In the genomic region with DNA sequence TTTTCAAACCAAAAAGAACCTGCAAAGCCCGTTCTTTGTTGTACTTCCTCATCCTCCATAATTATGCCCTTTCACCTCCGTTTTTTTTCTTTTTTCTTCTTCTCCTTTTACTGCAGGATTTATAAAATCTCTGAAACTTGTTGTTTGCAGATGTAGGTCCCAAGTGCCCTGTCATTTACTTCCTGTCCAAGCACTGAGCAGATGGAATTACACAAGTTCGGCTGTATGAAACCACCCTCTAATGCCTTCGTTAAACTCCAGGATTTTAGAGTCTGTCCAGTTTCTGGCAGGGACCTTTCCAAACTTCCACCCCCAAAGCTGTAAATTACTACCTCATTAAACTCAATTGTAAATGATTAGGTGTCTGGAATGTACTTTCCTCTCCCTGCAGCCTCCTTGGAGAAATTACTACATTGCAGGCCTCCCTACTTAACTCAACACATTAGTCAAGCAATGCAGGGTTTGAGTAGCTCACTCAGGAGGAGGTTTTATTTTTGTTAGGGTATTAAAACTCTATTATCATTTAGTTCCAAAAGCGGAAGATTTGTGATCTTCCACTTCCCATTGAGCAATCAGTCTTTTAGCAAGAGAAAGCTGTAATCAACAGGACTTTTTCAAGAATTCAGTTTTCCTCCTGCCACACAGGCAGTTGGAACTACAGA, we compare ENCODE assay signal across 1 cellular context.
TF ChIP-seq lines count a peak whose summit lies in the region.

No MANE protein-coding gene starts in this region.

TF ChIP-seq in GM23338, 12 proteins besides CTCF, POLR2A, EP300 and RAD21 (continued from another document):
- TF ChIP-seq, protein P1, sequence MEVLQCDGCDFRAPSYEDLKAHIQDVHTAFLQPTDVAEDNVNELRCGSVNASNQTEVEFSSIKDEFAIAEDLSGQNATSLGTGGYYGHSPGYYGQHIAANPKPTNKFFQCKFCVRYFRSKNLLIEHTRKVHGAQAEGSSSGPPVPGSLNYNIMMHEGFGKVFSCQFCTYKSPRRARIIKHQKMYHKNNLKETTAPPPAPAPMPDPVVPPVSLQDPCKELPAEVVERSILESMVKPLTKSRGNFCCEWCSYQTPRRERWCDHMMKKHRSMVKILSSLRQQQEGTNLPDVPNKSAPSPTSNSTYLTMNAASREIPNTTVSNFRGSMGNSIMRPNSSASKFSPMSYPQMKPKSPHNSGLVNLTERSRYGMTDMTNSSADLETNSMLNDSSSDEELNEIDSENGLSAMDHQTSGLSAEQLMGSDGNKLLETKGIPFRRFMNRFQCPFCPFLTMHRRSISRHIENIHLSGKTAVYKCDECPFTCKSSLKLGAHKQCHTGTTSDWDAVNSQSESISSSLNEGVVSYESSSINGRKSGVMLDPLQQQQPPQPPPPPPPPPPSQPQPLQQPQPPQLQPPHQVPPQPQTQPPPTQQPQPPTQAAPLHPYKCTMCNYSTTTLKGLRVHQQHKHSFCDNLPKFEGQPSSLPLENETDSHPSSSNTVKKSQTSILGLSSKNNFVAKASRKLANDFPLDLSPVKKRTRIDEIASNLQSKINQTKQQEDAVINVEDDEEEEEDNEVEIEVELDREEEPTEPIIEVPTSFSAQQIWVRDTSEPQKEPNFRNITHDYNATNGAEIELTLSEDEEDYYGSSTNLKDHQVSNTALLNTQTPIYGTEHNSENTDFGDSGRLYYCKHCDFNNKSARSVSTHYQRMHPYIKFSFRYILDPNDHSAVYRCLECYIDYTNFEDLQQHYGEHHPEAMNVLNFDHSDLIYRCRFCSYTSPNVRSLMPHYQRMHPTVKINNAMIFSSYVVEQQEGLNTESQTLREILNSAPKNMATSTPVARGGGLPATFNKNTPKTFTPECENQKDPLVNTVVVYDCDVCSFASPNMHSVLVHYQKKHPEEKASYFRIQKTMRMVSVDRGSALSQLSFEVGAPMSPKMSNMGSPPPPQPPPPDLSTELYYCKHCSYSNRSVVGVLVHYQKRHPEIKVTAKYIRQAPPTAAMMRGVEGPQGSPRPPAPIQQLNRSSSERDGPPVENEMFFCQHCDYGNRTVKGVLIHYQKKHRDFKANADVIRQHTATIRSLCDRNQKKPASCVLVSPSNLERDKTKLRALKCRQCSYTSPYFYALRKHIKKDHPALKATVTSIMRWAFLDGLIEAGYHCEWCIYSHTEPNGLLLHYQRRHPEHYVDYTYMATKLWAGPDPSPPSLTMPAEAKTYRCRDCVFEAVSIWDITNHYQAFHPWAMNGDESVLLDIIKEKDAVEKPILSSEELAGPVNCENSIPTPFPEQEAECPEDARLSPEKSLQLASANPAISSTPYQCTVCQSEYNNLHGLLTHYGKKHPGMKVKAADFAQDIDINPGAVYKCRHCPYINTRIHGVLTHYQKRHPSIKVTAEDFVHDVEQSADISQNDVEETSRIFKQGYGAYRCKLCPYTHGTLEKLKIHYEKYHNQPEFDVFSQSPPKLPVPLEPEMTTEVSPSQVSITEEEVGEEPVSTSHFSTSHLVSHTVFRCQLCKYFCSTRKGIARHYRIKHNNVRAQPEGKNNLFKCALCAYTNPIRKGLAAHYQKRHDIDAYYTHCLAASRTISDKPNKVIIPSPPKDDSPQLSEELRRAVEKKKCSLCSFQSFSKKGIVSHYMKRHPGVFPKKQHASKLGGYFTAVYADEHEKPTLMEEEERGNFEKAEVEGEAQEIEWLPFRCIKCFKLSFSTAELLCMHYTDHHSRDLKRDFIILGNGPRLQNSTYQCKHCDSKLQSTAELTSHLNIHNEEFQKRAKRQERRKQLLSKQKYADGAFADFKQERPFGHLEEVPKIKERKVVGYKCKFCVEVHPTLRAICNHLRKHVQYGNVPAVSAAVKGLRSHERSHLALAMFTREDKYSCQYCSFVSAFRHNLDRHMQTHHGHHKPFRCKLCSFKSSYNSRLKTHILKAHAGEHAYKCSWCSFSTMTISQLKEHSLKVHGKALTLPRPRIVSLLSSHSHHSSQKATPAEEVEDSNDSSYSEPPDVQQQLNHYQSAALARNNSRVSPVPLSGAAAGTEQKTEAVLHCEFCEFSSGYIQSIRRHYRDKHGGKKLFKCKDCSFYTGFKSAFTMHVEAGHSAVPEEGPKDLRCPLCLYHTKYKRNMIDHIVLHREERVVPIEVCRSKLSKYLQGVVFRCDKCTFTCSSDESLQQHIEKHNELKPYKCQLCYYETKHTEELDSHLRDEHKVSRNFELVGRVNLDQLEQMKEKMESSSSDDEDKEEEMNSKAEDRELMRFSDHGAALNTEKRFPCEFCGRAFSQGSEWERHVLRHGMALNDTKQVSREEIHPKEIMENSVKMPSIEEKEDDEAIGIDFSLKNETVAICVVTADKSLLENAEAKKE (CRISPR knock-in tag; IDR thresholded peaks at IDR 0.05): no peak
